Comparison of ENCODE assay signal across 10 cellular contexts in the genomic region with DNA sequence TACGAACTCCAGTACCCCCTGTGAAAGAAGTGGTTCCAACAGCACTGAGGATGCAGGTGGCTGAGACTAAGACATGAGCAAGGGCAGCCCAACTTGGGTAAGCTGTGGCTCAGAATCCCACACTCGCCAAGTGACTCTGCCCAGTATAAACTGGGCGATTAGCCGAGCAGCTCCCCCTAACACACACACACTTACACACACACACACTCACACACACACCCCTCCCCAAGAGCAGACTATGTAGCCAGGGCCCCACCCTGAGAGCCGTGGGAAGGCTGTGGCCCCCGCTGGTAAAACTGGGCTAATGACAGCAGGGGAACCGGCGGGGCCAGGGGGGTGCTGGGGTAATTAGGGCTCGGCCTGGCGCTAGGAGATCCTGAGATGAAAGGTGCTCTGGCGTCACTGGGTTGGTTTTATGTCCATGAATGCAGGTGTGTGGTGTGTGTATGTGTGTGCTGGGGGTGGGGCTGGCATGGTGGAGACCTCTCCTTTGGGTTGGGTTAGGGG. TPM values are rescaled to one million over a fixed set of nuclear protein-coding genes. Genes with fewer than 3 reads are reported as not detected.
DNase-seq lines count a peak whose midpoint lies in the region; ATAC-seq lines count a peak whose summit lies in the region.
"Had no signal": no experiment of that assay in that cellular context is flagged by ENCODE, and none has a peak within 500 bp of the region (broad histone marks: within the 10 kb centered on the region; RNA-seq: fewer than 3 reads in every experiment).

No MANE protein-coding gene starts in this region.

- H3K36me3 ChIP-seq in iPS-20b (ENCODE audit: insufficient read depth, low read depth, low read length): no peaks in the 10 kb centered on the region

- H3K36me3 Mint-ChIP-seq in activated CD8-positive, alpha-beta memory T cell treated with anti-CD3 and anti-CD28 coated beads, Interleukin-2, amount 10 ng/mL, durations not matched to agents 7 days and 5 days: no peaks in the 10 kb centered on the region
- no peaks in the 10 kb centered on the region for H3K36me3 Mint-ChIP-seq in activated CD4-positive, alpha-beta memory T cell treated with anti-CD3 and anti-CD28 coated beads, Interleukin-2, amount 10 ng/mL, durations not matched to agents 7 days and 5 days (ENCODE audit: low read depth)
- H3K36me3 Mint-ChIP-seq in stimulated activated memory B cell treated with anti-CD40 and anti-IgM and Interleukin-4, amounts not matched to agents 10 μg/mL and 1 μg/mL and 100 μg/mL, for 72 hours: no peaks in the 10 kb centered on the region

- POLR2A ChIA-PET in activated CD4-positive, alpha-beta memory T cell treated with anti-CD3 and anti-CD28 coated beads, Interleukin-2, amount 10 ng/mL, durations not matched to agents 7 days and 5 days (lab: Charles Lee): interaction anchor here (0.8 kb wide), 2 partner anchors 12 to 66 kb away, joined by 3 read pairs; no protein-coding TSS in a partner anchor

- no peak overlapping the region for H3K9ac ChIP-seq in iPS-20b (ENCODE audit: low read depth, low read length)

- H3K4me3 Mint-ChIP-seq in activated CD8-positive, alpha-beta memory T cell treated with anti-CD3 and anti-CD28 coated beads, Interleukin-2, amount 10 ng/mL, durations not matched to agents 7 days and 5 days: peak overlapping the region; percentile 69
- H3K4me3 Mint-ChIP-seq in activated CD4-positive, alpha-beta memory T cell treated with anti-CD3 and anti-CD28 coated beads, Interleukin-2, amount 10 ng/mL, durations not matched to agents 7 days and 5 days: peak overlapping the region; percentile 76
- H3K4me3 Mint-ChIP-seq in stimulated activated memory B cell treated with anti-CD40 and anti-IgM and Interleukin-4, amounts not matched to agents 10 μg/mL and 1 μg/mL and 100 μg/mL, for 72 hours: peak overlapping the region; percentile 66

- no peak overlapping the region for H3K27ac ChIP-seq in iPS-20b (ENCODE audit: low read length)

- H3K27me3 ChIP-seq in iPS-20b (ENCODE audit: insufficient read depth, low read length): peaks cover 32% of the 10 kb centered on the region

- ATAC-seq in activated CD8-positive, alpha-beta memory T cell treated with anti-CD3 and anti-CD28 coated beads, Interleukin-2, amount 10 ng/mL, durations not matched to agents 7 days and 5 days: no peak
- no peak for ATAC-seq in stimulated activated memory B cell treated with anti-CD40 and anti-IgM and Interleukin-4, amounts not matched to agents 10 μg/mL and 1 μg/mL and 100 μg/mL, for 72 hours

- H3K4me1 Mint-ChIP-seq in activated CD8-positive, alpha-beta memory T cell treated with anti-CD3 and anti-CD28 coated beads, Interleukin-2, amount 10 ng/mL, durations not matched to agents 7 days and 5 days: peaks cover 21% of the 10 kb centered on the region
- peaks cover 31% of the 10 kb centered on the region for H3K4me1 Mint-ChIP-seq in activated CD4-positive, alpha-beta memory T cell treated with anti-CD3 and anti-CD28 coated beads, Interleukin-2, amount 10 ng/mL, durations not matched to agents 7 days and 5 days
- peaks cover 34% of the 10 kb centered on the region for H3K4me1 Mint-ChIP-seq in stimulated activated memory B cell treated with anti-CD40 and anti-IgM and Interleukin-4, amounts not matched to agents 10 μg/mL and 1 μg/mL and 100 μg/mL, for 72 hours

- no peak overlapping the region for H3K27ac Mint-ChIP-seq in activated CD8-positive, alpha-beta memory T cell treated with anti-CD3 and anti-CD28 coated beads, Interleukin-2, amount 10 ng/mL, durations not matched to agents 7 days and 5 days
- H3K27ac Mint-ChIP-seq in activated CD4-positive, alpha-beta memory T cell treated with anti-CD3 and anti-CD28 coated beads, Interleukin-2, amount 10 ng/mL, durations not matched to agents 7 days and 5 days: no peak overlapping the region
- peak overlapping the region; percentile 64 for H3K27ac Mint-ChIP-seq in stimulated activated memory B cell treated with anti-CD40 and anti-IgM and Interleukin-4, amounts not matched to agents 10 μg/mL and 1 μg/mL and 100 μg/mL, for 72 hours

- DNase-seq in activated CD8-positive, alpha-beta memory T cell treated with anti-CD3 and anti-CD28 coated beads, Interleukin-2, amount 10 ng/mL, durations not matched to agents 7 days and 5 days: no peak
- no peak for DNase-seq in activated CD8-positive, alpha-beta memory T cell treated with anti-CD3 and anti-CD28 coated beads, Interleukin-2, amount 50 U/mL, for 4 hours
- no peak for DNase-seq in activated CD4-positive, alpha-beta memory T cell treated with anti-CD3 and anti-CD28 coated beads, Interleukin-2, amount 10 ng/mL, durations not matched to agents 7 days and 5 days
- no peak for DNase-seq in DMS 273 treated with DMSO at 0.1 percent for 48 hours (lab: John Stamatoyannopoulos, UW)
- no peak for DNase-seq in stimulated activated CD4-positive, alpha-beta T cell treated with anti-CD3 and anti-CD28 coated beads, Interleukin-4, amount 100 ng/mL, for 1 hour
- no peak for DNase-seq in occipital lobe (lab: John Stamatoyannopoulos, UW)
- DNase-seq: NCI-H510A treated with DMSO at 0.1 percent for 48 hours had no signal

- H3K4me1 ChIP-seq in iPS-20b (ENCODE audit: insufficient read depth, low read length): peaks cover 30% of the 10 kb centered on the region; the same call in 1 of the 2 replicates

- H3K4me3 ChIP-seq in iPS-20b (ENCODE audit: low read length): peak overlapping the region; percentile 66; the same call in 1 of the 2 replicates

- peaks cover 26% of the 10 kb centered on the region for H3K27me3 Mint-ChIP-seq in activated CD8-positive, alpha-beta memory T cell treated with anti-CD3 and anti-CD28 coated beads, Interleukin-2, amount 10 ng/mL, durations not matched to agents 7 days and 5 days
- H3K27me3 Mint-ChIP-seq in activated CD4-positive, alpha-beta memory T cell treated with anti-CD3 and anti-CD28 coated beads, Interleukin-2, amount 10 ng/mL, durations not matched to agents 7 days and 5 days: peaks cover 48% of the 10 kb centered on the region
- peaks cover 9% of the 10 kb centered on the region for H3K27me3 Mint-ChIP-seq in stimulated activated memory B cell treated with anti-CD40 and anti-IgM and Interleukin-4, amounts not matched to agents 10 μg/mL and 1 μg/mL and 100 μg/mL, for 72 hours

- H3K9me3 Mint-ChIP-seq in activated CD8-positive, alpha-beta memory T cell treated with anti-CD3 and anti-CD28 coated beads, Interleukin-2, amount 10 ng/mL, durations not matched to agents 7 days and 5 days (ENCODE audit: low read depth): no peaks in the 10 kb centered on the region
- no peaks in the 10 kb centered on the region for H3K9me3 Mint-ChIP-seq in activated CD4-positive, alpha-beta memory T cell treated with anti-CD3 and anti-CD28 coated beads, Interleukin-2, amount 10 ng/mL, durations not matched to agents 7 days and 5 days
- no peaks in the 10 kb centered on the region for H3K9me3 Mint-ChIP-seq in stimulated activated memory B cell treated with anti-CD40 and anti-IgM and Interleukin-4, amounts not matched to agents 10 μg/mL and 1 μg/mL and 100 μg/mL, for 72 hours

- H3K9me3 ChIP-seq in iPS-20b (ENCODE audit: insufficient read depth, low read depth, low read length): no peaks in the 10 kb centered on the region

- CTCF ChIA-PET in activated CD8-positive, alpha-beta memory T cell treated with anti-CD3 and anti-CD28 coated beads, Interleukin-2, amount 10 ng/mL, durations not matched to agents 7 days and 5 days (lab: Charles Lee): interaction anchor here (0.7 to 7.0 kb wide), 10 partner anchors 7 to 51 kb away, joined by 3 to 85 read pairs (median 4); a partner anchor contains a TSS
- CTCF ChIA-PET in activated CD4-positive, alpha-beta memory T cell treated with anti-CD3 and anti-CD28 coated beads, Interleukin-2, amount 10 ng/mL, durations not matched to agents 7 days and 5 days (lab: Charles Lee): interaction anchor here (0.5 to 3.6 kb wide), 7 partner anchors 14 to 51 kb away, joined by 3 to 23 read pairs (median 4); no protein-coding TSS in a partner anchor

RNA-seq across cellular contexts. Expression of a gene that starts 1.2 kb away (rescaled TPM):
- total RNA-seq in activated CD8-positive, alpha-beta memory T cell treated with anti-CD3 and anti-CD28 coated beads, Interleukin-2, amount 10 ng/mL, durations not matched to agents 7 days and 5 days: 1 to 10 TPM; 5.9 to 8.3 TPM
- 1 to 10 TPM; 8.4 TPM for total RNA-seq in activated CD4-positive, alpha-beta memory T cell treated with anti-CD3 and anti-CD28 coated beads, Interleukin-2, amount 10 ng/mL, durations not matched to agents 7 days and 5 days
- total RNA-seq in occipital lobe: 91.1 TPM

RNA-seq across cellular contexts. Expression of a gene that starts 7.4 kb away (rescaled TPM):
- total RNA-seq in activated CD8-positive, alpha-beta memory T cell treated with anti-CD3 and anti-CD28 coated beads, Interleukin-2, amount 10 ng/mL, durations not matched to agents 7 days and 5 days: 100 to 1,000 TPM in 1 of 2 experiments, 10 to 100 TPM in 1; 98.0 to 107 TPM
- 10 to 100 TPM; 82.2 to 84.2 TPM for total RNA-seq in activated CD4-positive, alpha-beta memory T cell treated with anti-CD3 and anti-CD28 coated beads, Interleukin-2, amount 10 ng/mL, durations not matched to agents 7 days and 5 days
- 72.5 TPM for total RNA-seq in occipital lobe

RNA-seq across cellular contexts. Expression of a gene that starts 38.8 kb away (rescaled TPM):
- 1 to 10 TPM; 3.3 to 4.8 TPM for total RNA-seq in activated CD8-positive, alpha-beta memory T cell treated with anti-CD3 and anti-CD28 coated beads, Interleukin-2, amount 10 ng/mL, durations not matched to agents 7 days and 5 days
- 1 to 10 TPM; 5.2 to 5.9 TPM for total RNA-seq in activated CD4-positive, alpha-beta memory T cell treated with anti-CD3 and anti-CD28 coated beads, Interleukin-2, amount 10 ng/mL, durations not matched to agents 7 days and 5 days
- 0.78 TPM for total RNA-seq in occipital lobe

RNA-seq across cellular contexts. Expression of a gene that starts 46.3 kb away (rescaled TPM):
- not detected for total RNA-seq in activated CD8-positive, alpha-beta memory T cell treated with anti-CD3 and anti-CD28 coated beads, Interleukin-2, amount 10 ng/mL, durations not matched to agents 7 days and 5 days
- not detected for total RNA-seq in activated CD4-positive, alpha-beta memory T cell treated with anti-CD3 and anti-CD28 coated beads, Interleukin-2, amount 10 ng/mL, durations not matched to agents 7 days and 5 days
- total RNA-seq in occipital lobe: 0.16 TPM
- total RNA-seq: T-helper 1 cell treated with Interleukin-12 subunit alpha and Interleukin-12 subunit beta and Interleukin-4 antibody, amounts not matched to agents 30 ng/mL and 1 ng/mL, for 36 hours had no signal
